23 cellular contexts compared by ENCODE assay signal in genomic region chr2:222930862-222931261, GRCh38.
DNase-seq lines count a peak whose midpoint lies in the region; ATAC-seq lines count a peak whose summit lies in the region.
"Had no signal": no experiment of that assay in that cellular context is flagged by ENCODE, and none has a peak within 500 bp of the region (broad histone marks: within the 10 kb centered on the region; RNA-seq: fewer than 3 reads in every experiment).

No MANE protein-coding gene starts in this region.

- no peak overlapping the region for H3K27ac Mint-ChIP-seq in activated CD8-positive, alpha-beta T cell treated with anti-CD3 and anti-CD28 coated beads, Interleukin-2, amount 10 ng/mL, durations not matched to agents 7 days and 5 days

- H3K36me3 Mint-ChIP-seq in activated CD8-positive, alpha-beta T cell treated with anti-CD3 and anti-CD28 coated beads, Interleukin-2, amount 10 ng/mL, durations not matched to agents 7 days and 5 days (ENCODE audit: low read depth): peaks cover 36% of the 10 kb centered on the region

- no peaks in the 10 kb centered on the region for H3K4me1 Mint-ChIP-seq in activated CD8-positive, alpha-beta T cell treated with anti-CD3 and anti-CD28 coated beads, Interleukin-2, amount 10 ng/mL, durations not matched to agents 7 days and 5 days (ENCODE audit: low read depth)

- DNase-seq in HT1080 (ENCODE audit: low read depth): peak; percentile 17
- peak; percentile 45 to 75 for DNase-seq in NOMO-1 (lab: John Stamatoyannopoulos, UW; ENCODE audit: unreplicated experiment in 2 of 2)
- peak; percentile 96 for DNase-seq in amniotic epithelial cell (ENCODE audit: low read depth)
- peak; percentile 74 for DNase-seq in iris pigment epithelial cell (ENCODE audit: low read depth)
- no peak for DNase-seq in effector CD8-positive, alpha-beta T cell (lab: John Stamatoyannopoulos, UW)
- no peak for DNase-seq in AML-193 (lab: John Stamatoyannopoulos, UW)
- no peak for DNase-seq in activated CD8-positive, alpha-beta T cell treated with anti-CD3 and anti-CD28 coated beads, Interleukin-2, amount 10 ng/mL, durations not matched to agents 7 days and 5 days
- DNase-seq: activated CD4-positive, alpha-beta T cell treated with anti-CD3 and anti-CD28 coated beads, Interleukin-2, amount 50 U/mL, for 1 hour; activated naive CD4-positive, alpha-beta T cell treated with anti-CD3 and anti-CD28 coated beads, Interleukin-2, amount 50 U/mL, for 16 hours; DMS79 treated with DMSO at 0.1 percent for 48 hours; heart left ventricle; left cardiac atrium; NCI-H1105; NCI-H1930; NCI-H345; retina; stimulated activated CD4-positive, alpha-beta T cell treated with anti-CD3 and anti-CD28 coated beads, Interleukin-4, amount 100 ng/mL, for 24 hours; stimulated activated naive CD4-positive, alpha-beta T cell; testis; uterus had no signal

- H3K9me3 Mint-ChIP-seq in activated CD8-positive, alpha-beta T cell treated with anti-CD3 and anti-CD28 coated beads, Interleukin-2, amount 10 ng/mL, durations not matched to agents 7 days and 5 days (ENCODE audit: insufficient read depth): no peaks in the 10 kb centered on the region
- H3K9me3 Mint-ChIP-seq: dendritic cell treated with granulocyte-macrophage colony-stimulating factor and Interleukin-4, amounts not matched to agents 40 ng/mL and 50 ng/mL, for 4 days had no signal

- CTCF ChIA-PET in activated CD8-positive, alpha-beta T cell treated with anti-CD3 and anti-CD28 coated beads, Interleukin-2, amount 10 ng/mL, durations not matched to agents 7 days and 5 days (lab: Charles Lee): interaction anchor here (1.1 to 1.2 kb wide), 2 partner anchors 16 to 41 kb away, joined by 3 to 5 read pairs; no protein-coding TSS in a partner anchor

- ATAC-seq in activated CD8-positive, alpha-beta T cell treated with anti-CD3 and anti-CD28 coated beads, Interleukin-2, amount 10 ng/mL, durations not matched to agents 7 days and 5 days: no peak
- no peak for ATAC-seq in HG02610 (IDR thresholded peaks at IDR 0.05; ENCODE audit: unreplicated experiment)
- ATAC-seq: left cardiac atrium, Panc1 had no signal

- no peak overlapping the region for H3K4me3 Mint-ChIP-seq in activated CD8-positive, alpha-beta T cell treated with anti-CD3 and anti-CD28 coated beads, Interleukin-2, amount 10 ng/mL, durations not matched to agents 7 days and 5 days
- H3K4me3 Mint-ChIP-seq: dendritic cell treated with granulocyte-macrophage colony-stimulating factor and Interleukin-4, amounts not matched to agents 40 ng/mL and 50 ng/mL, for 4 days had no signal

- H3K27me3 Mint-ChIP-seq in activated CD8-positive, alpha-beta T cell treated with anti-CD3 and anti-CD28 coated beads, Interleukin-2, amount 10 ng/mL, durations not matched to agents 7 days and 5 days (ENCODE audit: low read depth): no peaks in the 10 kb centered on the region
- H3K27me3 Mint-ChIP-seq: dendritic cell treated with granulocyte-macrophage colony-stimulating factor and Interleukin-4, amounts not matched to agents 40 ng/mL and 50 ng/mL, for 4 days had no signal

- POLR2A ChIA-PET in activated CD8-positive, alpha-beta T cell treated with anti-CD3 and anti-CD28 coated beads, Interleukin-2, amount 10 ng/mL, durations not matched to agents 7 days and 5 days (lab: Charles Lee): no interaction called here

Comparison
In these comparisons a context has a peak if more than half of its experiments do, and no peak if none do; other contexts are left out.
1. DNase-seq: peak in HT1080 (single experiment), NOMO-1 (2 of 2), amniotic epithelial cell (single experiment) and iris pigment epithelial cell (single experiment); none in effector CD8-positive, alpha-beta T cell (single experiment), AML-193 (0 of 2) and activated CD8-positive, alpha-beta T cell treated with anti-CD3 and anti-CD28 coated beads, Interleukin-2, amount 10 ng/mL, durations not matched to agents 7 days and 5 days (single experiment).